ENCODE assay signal across 8 cellular contexts in genomic region chr22:38180841-38181452, GRCh38. TPM values are rescaled to one million over a fixed set of nuclear protein-coding genes. Genes with fewer than 3 reads are reported as not detected.
DNase-seq lines count a peak whose midpoint lies in the region; ATAC-seq lines count a peak whose summit lies in the region.

No MANE protein-coding gene starts in this region.

- H3K4me3 ChIP-seq in BLaER1 treated with 17β-estradiol and CSF1 and Interleukin-3, amounts not matched to agents 10 nM and 100 nM, result peak overlapping the region; percentile 54 to 81 (median 71)
- H3K4me3 ChIP-seq in GM23248, result peak overlapping the region; percentile 76
- peak overlapping the region; percentile 65 to 83 for H3K4me3 ChIP-seq in muscle layer of duodenum (ENCODE audit: low read depth in 1 of 2, low read length in 2 of 2)

- peak overlapping the region; percentile 73 for H2AFZ ChIP-seq in GM23248

- peaks cover 18% of the 10 kb centered on the region for H3K36me3 Mint-ChIP-seq in effector memory CD8-positive, alpha-beta T cell (ENCODE audit: insufficient read depth)

- peak overlapping the region; percentile 94 to 96 for H3K27ac Mint-ChIP-seq in effector memory CD8-positive, alpha-beta T cell

- peak; percentile 57 for ATAC-seq in effector memory CD8-positive, alpha-beta T cell (replicated peaks)
- no peak for ATAC-seq in HG02588 (IDR thresholded peaks at IDR 0.05; ENCODE audit: unreplicated experiment)
- no peak for ATAC-seq in GM21526 (IDR thresholded peaks at IDR 0.05; ENCODE audit: low FRiP score, unreplicated experiment)

- 13% methylated on average over 14 of the region's 14 CpGs for WGBS in GM23248 (ENCODE audit: low coverage in 1 of 2, low lambda C conversion rate in 2 of 2, missing lambda C conversion rate in 2 of 2), 2 experiments

- H3K36me3 ChIP-seq in BLaER1 treated with 17β-estradiol and CSF1 and Interleukin-3, amounts not matched to agents 10 nM and 100 nM, result no peaks in the 10 kb centered on the region
- H3K36me3 ChIP-seq in GM23248 (ENCODE audit: low read depth) (no peaks in the 10 kb centered on the region), muscle layer of duodenum (ENCODE audit: control insufficient read depth in 1 of 2, insufficient read depth in 2 of 2, low read length in 2 of 2) (peaks cover 0 to 18% of the 10 kb centered on the region in 2 donors)

- H3K4me2 ChIP-seq in BLaER1 treated with 17β-estradiol and CSF1 and Interleukin-3, amounts not matched to agents 10 nM and 100 nM, result peak overlapping the region; percentile 85 to 100 (median 96)
- peak overlapping the region; percentile 74 for H3K4me2 ChIP-seq in GM23248 (ENCODE audit: unreplicated experiment)

- no peaks in the 10 kb centered on the region for H3K27me3 Mint-ChIP-seq in effector memory CD8-positive, alpha-beta T cell

- H3K79me2 ChIP-seq in GM23248 (ENCODE audit: insufficient read depth), result no peaks in the 10 kb centered on the region

- peaks cover 65 to 81% (median 74%) of the 10 kb centered on the region in 10 experiments for H3K4me1 ChIP-seq in BLaER1 treated with 17β-estradiol and CSF1 and Interleukin-3, amounts not matched to agents 10 nM and 100 nM
- H3K4me1 ChIP-seq in GM23248 (ENCODE audit: insufficient read depth) (peaks cover 36% of the 10 kb centered on the region), muscle layer of duodenum (ENCODE audit: control insufficient read depth in 1 of 2, insufficient read depth in 2 of 2, low read length in 2 of 2) (peaks cover 12 to 24% of the 10 kb centered on the region in 2 donors)

- no peaks in the 10 kb centered on the region for H3K9me3 ChIP-seq in BLaER1 treated with 17β-estradiol and CSF1 and Interleukin-3, amounts not matched to agents 10 nM and 100 nM (replicated peaks in 1 of 11)
- H3K9me3 ChIP-seq in GM23248 (ENCODE audit: low read depth) (no peaks in the 10 kb centered on the region), muscle layer of duodenum (ENCODE audit: control insufficient read depth in 1 of 2, low read length in 2 of 2) (no peaks in the 10 kb centered on the region)

- H3K27ac ChIP-seq in BLaER1 treated with 17β-estradiol and CSF1 and Interleukin-3, amounts not matched to agents 10 nM and 100 nM, result peak overlapping the region; percentile 87 to 100 (median 98)
- peak overlapping the region; percentile 88 for H3K27ac ChIP-seq in GM23248
- H3K27ac ChIP-seq in muscle layer of duodenum (ENCODE audit: low read length), result peak overlapping the region; percentile 97

- peak overlapping the region; percentile 88 to 97 for H3K4me3 Mint-ChIP-seq in effector memory CD8-positive, alpha-beta T cell

- DNase-seq in GM23248, result peak; percentile 33
- DNase-seq in T-helper 22 cell (ENCODE audit: low read depth), result peak; percentile 36
- DNase-seq in effector memory CD8-positive, alpha-beta T cell, result peak; percentile 41 to 53 (median 50)
- no peak for DNase-seq in H4 (ENCODE audit: low spot score)

- peaks cover 30 to 46% of the 10 kb centered on the region in 2 donors for H3K4me1 Mint-ChIP-seq in effector memory CD8-positive, alpha-beta T cell (ENCODE audit: low read depth in 2 of 2)

- H3F3A ChIP-seq in GM23248 (ENCODE audit: insufficient read depth), result peaks cover 35% of the 10 kb centered on the region

- no peaks in the 10 kb centered on the region for H4K20me1 ChIP-seq in BLaER1 treated with 17β-estradiol and CSF1 and Interleukin-3, amounts not matched to agents 10 nM and 100 nM
- no peaks in the 10 kb centered on the region for H4K20me1 ChIP-seq in GM23248 (ENCODE audit: insufficient read depth)

- no peaks in the 10 kb centered on the region for H3K9me3 Mint-ChIP-seq in effector memory CD8-positive, alpha-beta T cell

- peak overlapping the region; percentile 86 to 97 (median 94) for H3K9ac ChIP-seq in BLaER1 treated with 17β-estradiol and CSF1 and Interleukin-3, amounts not matched to agents 10 nM and 100 nM
- peak overlapping the region; percentile 90 for H3K9ac ChIP-seq in GM23248

- in situ Hi-C loops in GM23248 (cut with MboI), result no loop called here

- H3K27me3 ChIP-seq in BLaER1 treated with 17β-estradiol and CSF1 and Interleukin-3, amounts not matched to agents 10 nM and 100 nM, result no peaks in the 10 kb centered on the region
- H3K27me3 ChIP-seq in GM23248 (replicated peaks; ENCODE audit: insufficient read depth) (no peaks in the 10 kb centered on the region), muscle layer of duodenum (ENCODE audit: low read depth, low read length) (no peaks in the 10 kb centered on the region)

- H3K9me2 ChIP-seq in GM23248 (ENCODE audit: insufficient read depth), result no peaks in the 10 kb centered on the region

RNA-seq across cellular contexts. Expression of gene PLA2G6, which starts 0.7 kb away (rescaled TPM):
- total RNA-seq in GM23248 (2014; rRNA removed; shearing (Covaris generic)), result 5.5 and 28.3 TPM in 2 replicates
- 5.6 and 6.5 TPM in 2 replicates for polyA plus RNA-seq in GM23248 (2016; fragmentation: Nextera tagmentation; extraction: Ambion mirVana)
- 2.5 and 12.2 TPM in 2 replicates for total RNA-seq in H4 (2014; rRNA removed; shearing (Covaris generic))

RNA-seq across cellular contexts. Expression of gene MAFF, which starts 20.8 kb away (rescaled TPM):
- 68.1 and 73.0 TPM in 2 replicates for total RNA-seq in GM23248 (2014; rRNA removed; shearing (Covaris generic))
- polyA plus RNA-seq in GM23248 (2016; fragmentation: Nextera tagmentation; extraction: Ambion mirVana), result 34.6 and 37.1 TPM in 2 replicates
- total RNA-seq in H4 (2014; rRNA removed; shearing (Covaris generic)), result 3.9 and 7.4 TPM in 2 replicates
